19 cellular contexts compared by ENCODE assay signal in the genomic region with DNA sequence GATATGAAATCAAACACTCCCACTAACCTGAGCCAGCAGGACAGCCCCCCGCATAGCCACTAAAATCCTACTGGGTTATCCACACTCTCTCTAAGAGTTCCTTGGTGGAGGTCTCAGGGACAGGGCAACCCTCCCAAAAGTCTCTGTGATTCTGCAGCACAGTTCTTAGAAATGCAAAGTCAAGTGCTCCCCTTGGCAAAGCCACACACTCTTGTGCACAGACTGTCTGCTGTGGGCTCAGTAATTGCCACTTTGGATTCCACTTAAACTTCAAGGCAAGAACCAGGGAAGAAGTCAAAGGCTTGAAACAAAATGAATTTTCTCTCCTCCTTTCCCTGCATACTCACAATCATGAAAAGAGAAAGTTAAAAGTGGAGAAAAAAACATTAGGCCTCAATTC.
"Had no signal": no experiment of that assay in that cellular context is flagged by ENCODE, and none has a peak within 500 bp of the region (broad histone marks: within the 10 kb centered on the region; RNA-seq: fewer than 3 reads in every experiment).

No MANE protein-coding gene starts in this region.

- FAIRE-seq: urothelium cell line had no signal

- H3K27ac ChIP-seq: epithelial cell of prostate, neural progenitor cell, prostate gland, right lobe of liver, stomach, thoracic aorta had no signal

- H3K9me3 ChIP-seq: esophagus muscularis mucosa, gastrocnemius medialis, prostate gland, right lobe of liver, stomach, thoracic aorta had no signal

- DNase-seq: effector memory CD8-positive, alpha-beta T cell; gastrocnemius medialis; islet precursor cell; left ventricle myocardium superior; natural killer cell; right lobe of liver; stimulated activated CD4-positive, alpha-beta T cell treated with anti-CD3 and anti-CD28 coated beads, Interleukin-2, amount 100 ng/mL, for 24 hours; stimulated activated CD4-positive, alpha-beta T cell treated with anti-CD3 and anti-CD28 coated beads, Interleukin-4, amount 100 ng/mL, for 4 hours; stimulated activated naive B cell treated with anti-CD40 and anti-IgM and Interleukin-4, amounts not matched to agents 10 μg/mL and 1 μg/mL and 100 μg/mL, for 72 hours; stomach; substantia nigra; trophoblast cell had no signal

- H3K36me3 ChIP-seq: neural progenitor cell, prostate gland had no signal

- H3K4me1 ChIP-seq: parathyroid adenoma, prostate gland, stomach had no signal

- H3K27me3 ChIP-seq: esophagus muscularis mucosa, gastrocnemius medialis, neural progenitor cell, right lobe of liver, stomach had no signal

- H3K4me3 ChIP-seq: esophagus muscularis mucosa, gastrocnemius medialis, neural progenitor cell, prostate gland, right lobe of liver, stomach, thoracic aorta had no signal

- ATAC-seq: effector memory CD8-positive, alpha-beta T cell; gastrocnemius medialis; natural killer cell; stimulated activated naive B cell treated with anti-CD40 and anti-IgM and Interleukin-4, amounts not matched to agents 10 μg/mL and 1 μg/mL and 100 μg/mL, for 72 hours had no signal
